In genomic region chr17:44307387-44308186, GRCh38 we compare ENCODE assay signal across 9 cellular contexts. TPM values are rescaled to one million over a fixed set of nuclear protein-coding genes. Genes with fewer than 3 reads are reported as not detected.
A peak's percentile ranks its signal among the peaks of the same experiment; 100 is the strongest.
DNase-seq lines count a peak whose midpoint lies in the region; ATAC-seq, FAIRE-seq and TF ChIP-seq lines count a peak whose summit lies in the region.
"Had no signal": no experiment of that assay in that cellular context is flagged by ENCODE, and none has a peak within 500 bp of the region (broad histone marks: within the 10 kb centered on the region; RNA-seq: fewer than 3 reads in every experiment).

No MANE protein-coding gene starts in this region.

- no peaks in the 10 kb centered on the region for H3K36me3 Mint-ChIP-seq in naive B cell

- peak; percentile 62 to 88 for ATAC-seq in A549
- ATAC-seq in esophagus mucosa, result peak; percentile 64
- ATAC-seq in naive B cell (ENCODE audit: low read depth in 2 of 2), result peak; percentile 11 to 12
- no peak for ATAC-seq in HG03521 (IDR thresholded peaks at IDR 0.05; ENCODE audit: unreplicated experiment)
- no peak for ATAC-seq in GM18870 (IDR thresholded peaks at IDR 0.05; ENCODE audit: unreplicated experiment)

- peaks cover 0 to 5% (median 0%) of the 10 kb centered on the region in 7 donors for H3K9me3 Mint-ChIP-seq in naive B cell

- CTCF ChIA-PET in A549 (lab: Yijun Ruan, JAX), result interaction anchor here (0.6 to 1.6 kb wide), 4 partner anchors 10 to 98 kb away, joined by 3 to 6 read pairs (median 4); no protein-coding TSS in a partner anchor

- H3K27me3 Mint-ChIP-seq in naive B cell, result peaks cover 35 to 75% (median 53%) of the 10 kb centered on the region in 3 donors

- TF ChIP-seq EP300 in A549 (IDR thresholded peaks at IDR 0.05), result no peak

- TF ChIP-seq RAD21 in A549 (conservative IDR thresholded peaks at IDR 0.05 in 1 of 2, IDR thresholded peaks at IDR 0.05 in 1 of 2), result no peak

- peak; percentile 65 to 88 for DNase-seq in A549 (ENCODE audit: low read depth in 1 of 2, low spot score in 1 of 2)
- peak; percentile 94 for DNase-seq in H7
- DNase-seq in Peyer's patch, result no peak
- no peak for DNase-seq in naive B cell
- DNase-seq in stimulated activated CD8-positive, alpha-beta memory T cell treated with anti-CD3 and anti-CD28 coated beads, Interleukin-4, amount 100 ng/mL, for 48 hours, result no peak

- 25% methylated on average over 21 of the region's 26 CpGs for WGBS in A549 (ENCODE audit: missing lambda C conversion rate)

- FAIRE-seq in A549 (lab: Jason Lieb, UNC), result no peak
- FAIRE-seq: colon had no signal

- peak overlapping the region in 6 of 8 donors; percentile 21 to 79 (median 61) for H3K4me3 Mint-ChIP-seq in naive B cell

- H3K4me1 ChIP-seq in A549 (peaks cover 15% of the 10 kb centered on the region), Peyer's patch (peaks cover 0 to 21% (median 11%) of the 10 kb centered on the region in 4 donors)

- POLR2A ChIA-PET in A549 (lab: Yijun Ruan, JAX), result interaction anchor here (1.0 kb wide), 1 partner anchor 86 kb away, joined by 3 read pairs; no protein-coding TSS in a partner anchor

- peak overlapping the region; percentile 96 for H3K4me2 ChIP-seq in A549

- no peaks in the 10 kb centered on the region for H3K9me3 ChIP-seq in A549
- no peaks in the 10 kb centered on the region for H3K9me3 ChIP-seq in Peyer's patch

- H3K27ac Mint-ChIP-seq in naive B cell, result peak overlapping the region in 1 of 6 donors; percentile 58

- peaks cover 24 to 29% (median 25%) of the 10 kb centered on the region in 3 donors for H3K4me1 Mint-ChIP-seq in naive B cell

- peak overlapping the region in 1 of 2 experiments; percentile 70; a peak in 3 of 6 replicates for H3K27ac ChIP-seq in A549
- H3K27ac ChIP-seq in Peyer's patch, result peak overlapping the region in 2 of 4 donors; percentile 27 to 69

- TF ChIP-seq CTCF in A549 (IDR thresholded peaks at IDR 0.05), result no peak
- no peak for TF ChIP-seq CTCF in Peyer's patch (IDR thresholded peaks at IDR 0.05)

- H3K36me3 ChIP-seq in H7 (replicated peaks; ENCODE audit: control insufficient read depth, insufficient read depth, low read length) (no peaks in the 10 kb centered on the region), Peyer's patch (no peaks in the 10 kb centered on the region)

- TF ChIP-seq POLR2A in A549 (IDR thresholded peaks at IDR 0.05; ENCODE audit: low read length) (no peak), Peyer's patch (IDR thresholded peaks at IDR 0.05) (no peak)

- H3K27me3 ChIP-seq in H7 (ENCODE audit: control insufficient read depth, insufficient read depth, low read length) (no peaks in the 10 kb centered on the region; the same call in 1 of the 2 replicates), Peyer's patch (no peaks in the 10 kb centered on the region)

- H3K4me3 ChIP-seq in A549 (peak overlapping the region; percentile 47), H7 (ENCODE audit: insufficient read depth, low read depth, low read length) (peak overlapping the region; percentile 58), Peyer's patch (peak overlapping the region in 3 of 4 donors; percentile 25 to 50 (median 47))

TF ChIP-seq in A549, 52 proteins besides CTCF, POLR2A, EP300 and RAD21:
- TF ChIP-seq, protein P1, sequence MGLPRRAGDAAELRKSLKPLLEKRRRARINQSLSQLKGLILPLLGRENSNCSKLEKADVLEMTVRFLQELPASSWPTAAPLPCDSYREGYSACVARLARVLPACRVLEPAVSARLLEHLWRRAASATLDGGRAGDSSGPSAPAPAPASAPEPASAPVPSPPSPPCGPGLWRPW (IDR thresholded peaks at IDR 0.05), result no peak
- TF ChIP-seq, protein P2, sequence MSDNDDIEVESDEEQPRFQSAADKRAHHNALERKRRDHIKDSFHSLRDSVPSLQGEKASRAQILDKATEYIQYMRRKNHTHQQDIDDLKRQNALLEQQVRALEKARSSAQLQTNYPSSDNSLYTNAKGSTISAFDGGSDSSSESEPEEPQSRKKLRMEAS (IDR thresholded peaks at IDR 0.05), result peak; percentile 58; the same call in 1 of the 2 replicates

RNA-seq across cellular contexts. Expression of gene RUNDC3A, which starts 0.8 kb away (rescaled TPM):
- polyA plus RNA-seq in A549 (2011; rRNA removed) (0.45 and 0.57 TPM in 2 replicates), A549 (2017; fragmentation: RNase III; extraction: RNeasy Plus Mini Kit Qiagen cat#74134 plus additional on column Dnase treatment) (0.21 to 0.48 TPM (median 0.22 TPM) in 3 replicates), naive B cell (ENCODE audit: low read depth in 6 of 6) (under 1 TPM in 2 of 6 donors, not detected in 4; 0.13 to 0.16 TPM)
- polyA plus RNA-seq in A549 (2012; cell fraction: cytosol; rRNA removed), result 0.52 and 0.62 TPM in 2 replicates
- polyA plus RNA-seq in A549 (2012; cell fraction: nucleus; rRNA removed), result 1.4 and 1.8 TPM in 2 replicates
- polyA minus RNA-seq in A549 (2011; rRNA and poly(A)+ RNA removed), result 0.33 and 0.54 TPM in 2 replicates
- 5.1 and 5.7 TPM in 2 replicates for total RNA-seq in H7 (2014; rRNA removed; shearing (Covaris generic))
- total RNA-seq in Peyer's patch (10 to 100 TPM in 1 of 4 donors, 1 to 10 TPM in 2, under 1 TPM in 1; 0.88 to 14.9 (median 3.8) TPM), esophagus mucosa (6.0 TPM)

RNA-seq across cellular contexts. Expression of gene SLC25A39, which starts 17.0 kb away (rescaled TPM):
- polyA plus RNA-seq in A549 (2011; rRNA removed) (80.9 and 90.1 TPM in 2 replicates), A549 (2017; fragmentation: RNase III; extraction: RNeasy Plus Mini Kit Qiagen cat#74134 plus additional on column Dnase treatment) (147 to 154 TPM (median 150 TPM) in 3 replicates), naive B cell (ENCODE audit: low read depth in 6 of 6) (100 to 1,000 TPM in 3 of 6 donors, 10 to 100 TPM in 3; 87.3 to 143 (median 103) TPM)
- polyA plus RNA-seq in A549 (2012; cell fraction: cytosol; rRNA removed), result 288 and 335 TPM in 2 replicates
- 507 and 616 TPM in 2 replicates for polyA plus RNA-seq in A549 (2012; cell fraction: nucleus; rRNA removed)
- 62.5 and 70.8 TPM in 2 replicates for polyA minus RNA-seq in A549 (2011; rRNA and poly(A)+ RNA removed)
- 281 and 295 TPM in 2 replicates for total RNA-seq in H7 (2014; rRNA removed; shearing (Covaris generic))
- total RNA-seq in Peyer's patch (100 to 1,000 TPM in 3 of 4 donors, 10 to 100 TPM in 1; 97.7 to 155 (median 129) TPM), esophagus mucosa (126 TPM)

RNA-seq across cellular contexts. Expression of gene GRN, which starts 37.5 kb away (rescaled TPM):
- polyA plus RNA-seq in A549 (2011; rRNA removed) (111 and 147 TPM in 2 replicates), A549 (2017; fragmentation: RNase III; extraction: RNeasy Plus Mini Kit Qiagen cat#74134 plus additional on column Dnase treatment) (146 to 198 TPM (median 197 TPM) in 3 replicates), naive B cell (ENCODE audit: low read depth in 6 of 6) (100 to 1,000 TPM; 102 to 198 (median 110) TPM)
- polyA plus RNA-seq in A549 (2012; cell fraction: cytosol; rRNA removed), result 216 and 242 TPM in 2 replicates
- 645 and 899 TPM in 2 replicates for polyA plus RNA-seq in A549 (2012; cell fraction: nucleus; rRNA removed)
- 81.3 and 100 TPM in 2 replicates for polyA minus RNA-seq in A549 (2011; rRNA and poly(A)+ RNA removed)
- total RNA-seq in H7 (2014; rRNA removed; shearing (Covaris generic)), result 122 and 161 TPM in 2 replicates
- total RNA-seq in Peyer's patch (100 to 1,000 TPM; 145 to 678 (median 492) TPM), esophagus mucosa (767 TPM)

RNA-seq across cellular contexts. Expression of gene SLC4A1, which starts 39.7 kb away (rescaled TPM):
- polyA plus RNA-seq in A549 (2011; rRNA removed) (0.03 TPM in 1 of 2 replicates, not detected in the other), A549 (2017; fragmentation: RNase III; extraction: RNeasy Plus Mini Kit Qiagen cat#74134 plus additional on column Dnase treatment) (not detected in 3 replicates), naive B cell (ENCODE audit: low read depth in 6 of 6) (under 1 TPM in 3 of 6 donors, not detected in 3; 0.07 to 0.20 (median 0.12) TPM)
- polyA plus RNA-seq in A549 (2012; cell fraction: cytosol; rRNA removed), result 0.01 TPM in 1 of 2 replicates, not detected in the other
- polyA plus RNA-seq in A549 (2012; cell fraction: nucleus; rRNA removed), result 0.02 and 0.21 TPM in 2 replicates
- polyA minus RNA-seq in A549 (2011; rRNA and poly(A)+ RNA removed), result not detected in 2 replicates
- total RNA-seq in H7 (2014; rRNA removed; shearing (Covaris generic)), result 0.07 TPM in 2 replicates
- total RNA-seq in Peyer's patch (not detected), esophagus mucosa (not detected)

RNA-seq across cellular contexts. Expression of gene FAM171A2, which starts 56.1 kb away (rescaled TPM):
- polyA plus RNA-seq in A549 (2011; rRNA removed) (1.8 and 2.7 TPM in 2 replicates), A549 (2017; fragmentation: RNase III; extraction: RNeasy Plus Mini Kit Qiagen cat#74134 plus additional on column Dnase treatment) (3.0 to 4.2 TPM (median 3.9 TPM) in 3 replicates), naive B cell (ENCODE audit: low read depth in 6 of 6) (under 1 TPM in 2 of 6 donors, not detected in 4; 0.21 to 0.29 TPM)
- 3.2 and 6.0 TPM in 2 replicates for polyA plus RNA-seq in A549 (2012; cell fraction: cytosol; rRNA removed)
- polyA plus RNA-seq in A549 (2012; cell fraction: nucleus; rRNA removed), result 7.2 and 9.5 TPM in 2 replicates
- 1.6 and 3.5 TPM in 2 replicates for polyA minus RNA-seq in A549 (2011; rRNA and poly(A)+ RNA removed)
- total RNA-seq in H7 (2014; rRNA removed; shearing (Covaris generic)), result 23.7 and 24.1 TPM in 2 replicates
- total RNA-seq in Peyer's patch (1 to 10 TPM in 1 of 4 donors, under 1 TPM in 2, not detected in 1; 0.27 to 5.0 (median 0.88) TPM), esophagus mucosa (1.1 TPM)

Comparison
In these comparisons a context has a peak if more than half of its experiments do, and no peak if none do; other contexts are left out.
1. ATAC-seq: peak in A549 (2 of 2), esophagus mucosa (single experiment) and naive B cell (2 of 2); none in HG03521 (single experiment) and GM18870 (single experiment).
2. DNase-seq: peak in A549 (2 of 2) and H7 (single experiment); none in Peyer's patch (0 of 3), naive B cell (single experiment) and stimulated activated CD8-positive, alpha-beta memory T cell treated with anti-CD3 and anti-CD28 coated beads, Interleukin-4, amount 100 ng/mL, for 48 hours (single experiment).
3. Peak in every context shown above with its lines, with median percentiles within 50 percentile points of each other: H3K4me3 ChIP-seq.